1 cellular context compared by ENCODE assay signal in genomic region chr9:134057751-134058701, GRCh38.
TF ChIP-seq lines count a peak whose summit lies in the region.

No MANE protein-coding gene starts in this region.

TF ChIP-seq in H1, 55 proteins besides CTCF, POLR2A, EP300 and RAD21:
- no peak for TF ChIP-seq RXRA (IDR thresholded peaks at IDR 0.05; ENCODE audit: insufficient read depth, low read depth, low read length)
- no peak for TF ChIP-seq SRF (IDR thresholded peaks at IDR 0.05; ENCODE audit: low read depth, low read length)
TF ChIP-seq in H1: peak in this region for 0.
